Comparison of ENCODE assay signal across 2 cellular contexts in genomic region chr11:109791337-109791736, GRCh38.
TF ChIP-seq lines count a peak whose summit lies in the region.

No MANE protein-coding gene starts in this region.

TF ChIP-seq in SK-N-SH, 30 proteins besides CTCF, POLR2A, EP300 and RAD21 (continued from another document):
- TF ChIP-seq GATA2 (CRISPR knock-in tag; IDR thresholded peaks at IDR 0.05) (no peak), FOXJ3 (CRISPR knock-in tag; IDR thresholded peaks at IDR 0.05) (no peak), SMC3 (IDR thresholded peaks at IDR 0.05; ENCODE audit: low read depth, low read length) (no peak), TCF12 (IDR thresholded peaks at IDR 0.05) (no peak), JUND (IDR thresholded peaks at IDR 0.05) (no peak), TAF1 (IDR thresholded peaks at IDR 0.05; ENCODE audit: borderline replicate concordance, low read depth, low read length) (no peak), MXI1 (IDR thresholded peaks at IDR 0.05; ENCODE audit: low read depth, low read length) (no peak), PBX3 (IDR thresholded peaks at IDR 0.05) (no peak)

TF ChIP-seq in SK-N-SH treated with all-trans-retinoic acid at 6 μM for 48 hours, 23 proteins besides CTCF, POLR2A, EP300 and RAD21 (continued from another document):
- no peak for TF ChIP-seq CSRNP3 (CRISPR knock-in tag; IDR thresholded peaks at IDR 0.05)
- TF ChIP-seq BACH2 (CRISPR knock-in tag; IDR thresholded peaks at IDR 0.05; ENCODE audit: borderline replicate concordance): no peak
- TF ChIP-seq, protein P1, sequence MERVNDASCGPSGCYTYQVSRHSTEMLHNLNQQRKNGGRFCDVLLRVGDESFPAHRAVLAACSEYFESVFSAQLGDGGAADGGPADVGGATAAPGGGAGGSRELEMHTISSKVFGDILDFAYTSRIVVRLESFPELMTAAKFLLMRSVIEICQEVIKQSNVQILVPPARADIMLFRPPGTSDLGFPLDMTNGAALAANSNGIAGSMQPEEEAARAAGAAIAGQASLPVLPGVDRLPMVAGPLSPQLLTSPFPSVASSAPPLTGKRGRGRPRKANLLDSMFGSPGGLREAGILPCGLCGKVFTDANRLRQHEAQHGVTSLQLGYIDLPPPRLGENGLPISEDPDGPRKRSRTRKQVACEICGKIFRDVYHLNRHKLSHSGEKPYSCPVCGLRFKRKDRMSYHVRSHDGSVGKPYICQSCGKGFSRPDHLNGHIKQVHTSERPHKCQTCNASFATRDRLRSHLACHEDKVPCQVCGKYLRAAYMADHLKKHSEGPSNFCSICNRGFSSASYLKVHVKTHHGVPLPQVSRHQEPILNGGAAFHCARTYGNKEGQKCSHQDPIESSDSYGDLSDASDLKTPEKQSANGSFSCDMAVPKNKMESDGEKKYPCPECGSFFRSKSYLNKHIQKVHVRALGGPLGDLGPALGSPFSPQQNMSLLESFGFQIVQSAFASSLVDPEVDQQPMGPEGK (CRISPR knock-in tag; IDR thresholded peaks at IDR 0.05; ENCODE audit: borderline replicate concordance): no peak
- no peak for TF ChIP-seq ZNF70 (CRISPR knock-in tag; IDR thresholded peaks at IDR 0.05)
- TF ChIP-seq TCF4 (CRISPR knock-in tag; IDR thresholded peaks at IDR 0.05; ENCODE audit: borderline replicate concordance): no peak
- TF ChIP-seq ZFP30 (CRISPR knock-in tag; IDR thresholded peaks at IDR 0.05): no peak
- TF ChIP-seq ZC3H10 (CRISPR knock-in tag; IDR thresholded peaks at IDR 0.05): no peak
- no peak for TF ChIP-seq ESRRG (CRISPR knock-in tag; IDR thresholded peaks at IDR 0.05)
- TF ChIP-seq, protein P2, sequence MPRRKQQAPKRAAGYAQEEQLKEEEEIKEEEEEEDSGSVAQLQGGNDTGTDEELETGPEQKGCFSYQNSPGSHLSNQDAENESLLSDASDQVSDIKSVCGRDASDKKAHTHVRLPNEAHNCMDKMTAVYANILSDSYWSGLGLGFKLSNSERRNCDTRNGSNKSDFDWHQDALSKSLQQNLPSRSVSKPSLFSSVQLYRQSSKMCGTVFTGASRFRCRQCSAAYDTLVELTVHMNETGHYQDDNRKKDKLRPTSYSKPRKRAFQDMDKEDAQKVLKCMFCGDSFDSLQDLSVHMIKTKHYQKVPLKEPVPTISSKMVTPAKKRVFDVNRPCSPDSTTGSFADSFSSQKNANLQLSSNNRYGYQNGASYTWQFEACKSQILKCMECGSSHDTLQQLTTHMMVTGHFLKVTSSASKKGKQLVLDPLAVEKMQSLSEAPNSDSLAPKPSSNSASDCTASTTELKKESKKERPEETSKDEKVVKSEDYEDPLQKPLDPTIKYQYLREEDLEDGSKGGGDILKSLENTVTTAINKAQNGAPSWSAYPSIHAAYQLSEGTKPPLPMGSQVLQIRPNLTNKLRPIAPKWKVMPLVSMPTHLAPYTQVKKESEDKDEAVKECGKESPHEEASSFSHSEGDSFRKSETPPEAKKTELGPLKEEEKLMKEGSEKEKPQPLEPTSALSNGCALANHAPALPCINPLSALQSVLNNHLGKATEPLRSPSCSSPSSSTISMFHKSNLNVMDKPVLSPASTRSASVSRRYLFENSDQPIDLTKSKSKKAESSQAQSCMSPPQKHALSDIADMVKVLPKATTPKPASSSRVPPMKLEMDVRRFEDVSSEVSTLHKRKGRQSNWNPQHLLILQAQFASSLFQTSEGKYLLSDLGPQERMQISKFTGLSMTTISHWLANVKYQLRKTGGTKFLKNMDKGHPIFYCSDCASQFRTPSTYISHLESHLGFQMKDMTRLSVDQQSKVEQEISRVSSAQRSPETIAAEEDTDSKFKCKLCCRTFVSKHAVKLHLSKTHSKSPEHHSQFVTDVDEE (CRISPR knock-in tag; IDR thresholded peaks at IDR 0.05): no peak
